In the genomic region with DNA sequence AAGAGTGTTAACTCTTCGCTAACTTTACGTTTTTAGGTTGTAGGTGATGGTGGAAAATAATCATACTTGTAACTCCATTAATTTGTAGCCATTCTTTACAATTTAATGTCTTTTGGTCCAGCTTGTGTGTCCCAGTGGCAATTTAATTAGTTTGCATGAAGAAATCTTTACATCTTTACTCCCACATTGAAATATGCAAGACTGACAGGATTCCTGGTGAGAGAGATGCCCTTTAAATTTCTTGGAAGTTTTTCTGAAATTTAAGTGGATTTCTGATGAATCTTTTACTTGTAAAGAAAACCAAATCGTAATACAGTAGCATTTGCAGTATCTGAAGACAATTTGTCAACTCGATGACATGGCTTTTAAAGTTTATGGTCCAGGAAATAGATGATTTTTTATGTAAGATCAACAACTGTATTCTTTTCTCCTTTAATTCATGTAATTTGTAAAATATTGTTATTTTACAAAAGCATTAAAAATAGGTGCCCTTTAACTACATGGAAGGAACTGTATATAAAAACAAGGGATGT, we compare ENCODE assay signal across 8 cellular contexts. TPM values are rescaled to one million over a fixed set of nuclear protein-coding genes. Genes with fewer than 3 reads are reported as not detected.
A peak's percentile ranks its signal among the peaks of the same experiment; 100 is the strongest.
DNase-seq lines count a peak whose midpoint lies in the region; ATAC-seq lines count a peak whose summit lies in the region.

No MANE protein-coding gene starts in this region.

- H3K36me3 ChIP-seq in HUES64 (ENCODE audit: insufficient read depth, low read length) (no peaks in the 10 kb centered on the region), iPS-15b (ENCODE audit: control insufficient read depth, insufficient read depth, low read length) (no peaks in the 10 kb centered on the region)

- intact Hi-C loops in activated T-helper 1 cell treated with anti-CD3 and anti-CD28 coated beads, Interleukin-12 subunit alpha, Interleukin-12 subunit beta, Interleukin-2, Interleukin-4 antibody, amounts not matched to agents 30 ng/mL and 10 ng/mL and 1 ng/mL, durations not matched to agents 14 hours and 24 hours and 36 hours (cut with micrococcal nuclease) = loop anchor here (5.0 to 10.0 kb wide), 5 partner anchors 391 to 1229 kb away; a partner anchor contains a TSS
- intact Hi-C loops in sciatic nerve (cut with DNase I) = no loop called here

- peaks cover 26% of the 10 kb centered on the region for H3K27me3 Mint-ChIP-seq in activated T-helper 1 cell treated with anti-CD3 and anti-CD28 coated beads, Interleukin-12 subunit alpha, Interleukin-12 subunit beta, Interleukin-2, Interleukin-4 antibody, amounts not matched to agents 30 ng/mL and 10 ng/mL and 1 ng/mL, durations not matched to agents 14 hours and 24 hours and 36 hours (ENCODE audit: insufficient read depth)
- no peaks in the 10 kb centered on the region for H3K27me3 Mint-ChIP-seq in stimulated activated naive B cell treated with anti-CD40 and anti-IgM and Interleukin-4, amounts not matched to agents 10 μg/mL and 1 μg/mL and 100 μg/mL, for 72 hours

- H3K9me3 ChIP-seq in HUES64 (ENCODE audit: insufficient read depth, low read depth, low read length) (no peaks in the 10 kb centered on the region), iPS-15b (ENCODE audit: control insufficient read depth, insufficient read depth, low read length) (no peaks in the 10 kb centered on the region)

- H3K4me3 ChIP-seq in HUES64 (ENCODE audit: low read length) = peak overlapping the region; percentile 79
- H3K4me3 ChIP-seq in iPS-15b (ENCODE audit: low read depth, low read length) = peak overlapping the region; percentile 91

- WGBS in HUES64 = 88% methylated on average over 1 of the region's 4 CpGs

- DNase-seq in activated T-helper 1 cell treated with anti-CD3 and anti-CD28 coated beads, Interleukin-12 subunit alpha, Interleukin-12 subunit beta, Interleukin-2, Interleukin-4 antibody, amounts not matched to agents 30 ng/mL and 10 ng/mL and 1 ng/mL, durations not matched to agents 14 hours and 24 hours and 36 hours (ENCODE audit: low spot score) = no peak
- DNase-seq in stimulated activated naive B cell treated with anti-CD40 and anti-IgM and Interleukin-4, amounts not matched to agents 10 μg/mL and 1 μg/mL and 100 μg/mL, for 72 hours = no peak
- no peak for DNase-seq in cortex of kidney (lab: John Stamatoyannopoulos, UW)
- no peak for DNase-seq in SKM-1 (lab: John Stamatoyannopoulos, UW; ENCODE audit: unreplicated experiment)
- DNase-seq in sciatic nerve (ENCODE audit: low spot score) = no peak
- no peak for DNase-seq in NCI-H2081 treated with DMSO at 0.1 percent for 48 hours (lab: John Stamatoyannopoulos, UW)

- peaks cover 6% of the 10 kb centered on the region for H3K36me3 Mint-ChIP-seq in activated T-helper 1 cell treated with anti-CD3 and anti-CD28 coated beads, Interleukin-12 subunit alpha, Interleukin-12 subunit beta, Interleukin-2, Interleukin-4 antibody, amounts not matched to agents 30 ng/mL and 10 ng/mL and 1 ng/mL, durations not matched to agents 14 hours and 24 hours and 36 hours (ENCODE audit: low read depth)
- H3K36me3 Mint-ChIP-seq in stimulated activated naive B cell treated with anti-CD40 and anti-IgM and Interleukin-4, amounts not matched to agents 10 μg/mL and 1 μg/mL and 100 μg/mL, for 72 hours = peaks cover 14 to 23% of the 10 kb centered on the region in 2 donors

- H3K9ac ChIP-seq in HUES64 (ENCODE audit: low read depth, low read length) (no peak overlapping the region; the same call in 1 of the 2 replicates), iPS-15b (ENCODE audit: low read depth, low read length) (no peak overlapping the region)

- peaks cover 52% of the 10 kb centered on the region for H3K4me1 Mint-ChIP-seq in activated T-helper 1 cell treated with anti-CD3 and anti-CD28 coated beads, Interleukin-12 subunit alpha, Interleukin-12 subunit beta, Interleukin-2, Interleukin-4 antibody, amounts not matched to agents 30 ng/mL and 10 ng/mL and 1 ng/mL, durations not matched to agents 14 hours and 24 hours and 36 hours (ENCODE audit: low read depth)
- peaks cover 20 to 52% of the 10 kb centered on the region in 2 donors for H3K4me1 Mint-ChIP-seq in stimulated activated naive B cell treated with anti-CD40 and anti-IgM and Interleukin-4, amounts not matched to agents 10 μg/mL and 1 μg/mL and 100 μg/mL, for 72 hours

- no peak overlapping the region for H3K27ac ChIP-seq in HUES64 (ENCODE audit: low read depth, low read length)

- H3K4me3 Mint-ChIP-seq in activated T-helper 1 cell treated with anti-CD3 and anti-CD28 coated beads, Interleukin-12 subunit alpha, Interleukin-12 subunit beta, Interleukin-2, Interleukin-4 antibody, amounts not matched to agents 30 ng/mL and 10 ng/mL and 1 ng/mL, durations not matched to agents 14 hours and 24 hours and 36 hours = peak overlapping the region; percentile 85
- H3K4me3 Mint-ChIP-seq in stimulated activated naive B cell treated with anti-CD40 and anti-IgM and Interleukin-4, amounts not matched to agents 10 μg/mL and 1 μg/mL and 100 μg/mL, for 72 hours = peak overlapping the region; percentile 84 to 94

- H3K4me1 ChIP-seq in HUES64 (ENCODE audit: insufficient read depth, low read length) (peaks cover 65% of the 10 kb centered on the region), iPS-15b (ENCODE audit: control insufficient read depth, insufficient read depth, low read length) (peaks cover 28% of the 10 kb centered on the region)

- ATAC-seq in stimulated activated naive B cell treated with anti-CD40 and anti-IgM and Interleukin-4, amounts not matched to agents 10 μg/mL and 1 μg/mL and 100 μg/mL, for 72 hours (replicated peaks) = no peak
- ATAC-seq in sciatic nerve = no peak

- H3K27me3 ChIP-seq in HUES64 (ENCODE audit: insufficient read depth, low read length) = no peaks in the 10 kb centered on the region
- H3K27me3 ChIP-seq in iPS-15b (ENCODE audit: control insufficient read depth, insufficient read depth, low read length) = no peaks in the 10 kb centered on the region

- H3K9me3 Mint-ChIP-seq in activated T-helper 1 cell treated with anti-CD3 and anti-CD28 coated beads, Interleukin-12 subunit alpha, Interleukin-12 subunit beta, Interleukin-2, Interleukin-4 antibody, amounts not matched to agents 30 ng/mL and 10 ng/mL and 1 ng/mL, durations not matched to agents 14 hours and 24 hours and 36 hours = no peaks in the 10 kb centered on the region
- H3K9me3 Mint-ChIP-seq in stimulated activated naive B cell treated with anti-CD40 and anti-IgM and Interleukin-4, amounts not matched to agents 10 μg/mL and 1 μg/mL and 100 μg/mL, for 72 hours = no peaks in the 10 kb centered on the region

- no peak overlapping the region for H3K27ac Mint-ChIP-seq in activated T-helper 1 cell treated with anti-CD3 and anti-CD28 coated beads, Interleukin-12 subunit alpha, Interleukin-12 subunit beta, Interleukin-2, Interleukin-4 antibody, amounts not matched to agents 30 ng/mL and 10 ng/mL and 1 ng/mL, durations not matched to agents 14 hours and 24 hours and 36 hours
- H3K27ac Mint-ChIP-seq in stimulated activated naive B cell treated with anti-CD40 and anti-IgM and Interleukin-4, amounts not matched to agents 10 μg/mL and 1 μg/mL and 100 μg/mL, for 72 hours = no peak overlapping the region

RNA-seq across cellular contexts. Expression of a gene that starts 3.0 kb away (rescaled TPM):
- 18.5 TPM for polyA plus RNA-seq in HUES64 (2013, experiment 1 of 2)
- 18.0 TPM for polyA plus RNA-seq in HUES64 (2013, experiment 2 of 2)
- total RNA-seq in activated T-helper 1 cell treated with anti-CD3 and anti-CD28 coated beads, Interleukin-12 subunit alpha, Interleukin-12 subunit beta, Interleukin-2, Interleukin-4 antibody, amounts not matched to agents 30 ng/mL and 10 ng/mL and 1 ng/mL, durations not matched to agents 14 hours and 24 hours and 36 hours = 14.1 and 14.4 TPM in 2 replicates
- total RNA-seq in sciatic nerve = 23.8 TPM
